ENCODE assay signal across 13 cellular contexts in the genomic region with DNA sequence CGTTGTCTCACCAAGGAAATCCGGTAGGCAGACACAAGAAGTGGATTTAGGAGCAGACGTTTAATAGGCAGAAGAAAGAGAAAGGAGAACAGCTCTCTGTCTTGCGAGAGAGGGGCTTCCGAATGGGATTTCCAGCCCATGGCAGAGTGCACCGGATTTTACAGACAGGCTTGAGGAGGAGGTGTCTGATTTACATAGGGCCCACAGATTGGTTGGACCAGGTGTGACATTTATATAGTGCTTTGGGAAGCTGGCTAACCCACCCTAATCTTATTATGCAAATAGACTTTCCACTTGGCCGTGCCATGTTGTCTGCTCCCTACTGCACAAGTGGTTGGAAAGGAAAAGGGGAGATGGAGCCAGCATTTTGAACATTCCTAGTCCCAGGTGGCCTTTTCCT. TPM values are rescaled to one million over a fixed set of nuclear protein-coding genes. Genes with fewer than 3 reads are reported as not detected.
DNase-seq lines count a peak whose midpoint lies in the region; ATAC-seq and TF ChIP-seq lines count a peak whose summit lies in the region.
"Had no signal": no experiment of that assay in that cellular context is flagged by ENCODE, and none has a peak within 500 bp of the region (broad histone marks: within the 10 kb centered on the region; RNA-seq: fewer than 3 reads in every experiment).

No MANE protein-coding gene starts in this region.

- TF ChIP-seq CTCF in osteoblast (IDR thresholded peaks at IDR 0.05; ENCODE audit: extremely low read depth, low read depth, low read length), result no peak
- no peak for TF ChIP-seq CTCF in colonic mucosa (IDR thresholded peaks at IDR 0.05)

- intact Hi-C loops in colonic mucosa (cut with DNase I), result no loop called here

- peak overlapping the region; percentile 69 for H3K4me2 ChIP-seq in osteoblast (ENCODE audit: insufficient read depth, low read length)

- H3K27ac ChIP-seq in osteoblast (ENCODE audit: low read depth, low read length), result no peak overlapping the region
- H3K27ac ChIP-seq in colonic mucosa, result no peak overlapping the region
- H3K27ac ChIP-seq: breast epithelium had no signal

- peak overlapping the region; percentile 70 for H2AFZ ChIP-seq in osteoblast (ENCODE audit: low read length)

- no peaks in the 10 kb centered on the region for H4K20me1 ChIP-seq in osteoblast (ENCODE audit: insufficient read depth, low read length)

- no peak overlapping the region for H3K9ac ChIP-seq in colonic mucosa (ENCODE audit: low read depth in 2 of 2, low read length in 2 of 2)

- H3K4me3 ChIP-seq in osteoblast (ENCODE audit: insufficient read depth, low read length) (peak overlapping the region; percentile 52), colonic mucosa (no peak overlapping the region)
- H3K4me3 ChIP-seq: breast epithelium had no signal

- H3K27me3 ChIP-seq in osteoblast (ENCODE audit: insufficient read depth, low read length), result no peaks in the 10 kb centered on the region
- no peaks in the 10 kb centered on the region for H3K27me3 ChIP-seq in colonic mucosa
- H3K27me3 ChIP-seq: breast epithelium had no signal

- H3K9me3 ChIP-seq in osteoblast (ENCODE audit: low read depth, low read length) (no peaks in the 10 kb centered on the region), colonic mucosa (no peaks in the 10 kb centered on the region)
- H3K9me3 ChIP-seq: breast epithelium had no signal

- H3K79me2 ChIP-seq in osteoblast (ENCODE audit: insufficient read depth, low read length), result no peaks in the 10 kb centered on the region

- in situ Hi-C loops in G401 (cut with HindIII; ENCODE audit: low sequenced_read_pairs), result no loop called here

- ATAC-seq in GM21737 (IDR thresholded peaks at IDR 0.05; ENCODE audit: unreplicated experiment), result no peak
- ATAC-seq: left lobe of liver had no signal

- no peaks in the 10 kb centered on the region for H3K36me3 ChIP-seq in osteoblast (ENCODE audit: insufficient read depth, low read length)
- H3K36me3 ChIP-seq in colonic mucosa, result no peaks in the 10 kb centered on the region
- H3K36me3 ChIP-seq: breast epithelium had no signal

- H3K4me1 ChIP-seq in osteoblast (ENCODE audit: insufficient read depth, low read length) (no peaks in the 10 kb centered on the region), colonic mucosa (no peaks in the 10 kb centered on the region)
- H3K4me1 ChIP-seq: breast epithelium had no signal

- DNase-seq in G401 (ENCODE audit: low spot score), result peak; percentile 77
- DNase-seq in NCI-H2227 (lab: John Stamatoyannopoulos, UW; ENCODE audit: unreplicated experiment), result peak; percentile 73
- DNase-seq in astrocyte of the hippocampus (ENCODE audit: low read depth, low spot score), result peak; percentile 29
- DNase-seq in osteoblast (ENCODE audit: insufficient read length, low spot score, missing footprints), result no peak
- DNase-seq in SKM-1 treated with dmso at 0.1 percent for 144 hours (lab: John Stamatoyannopoulos, UW; ENCODE audit: unreplicated experiment), result no peak
- DNase-seq in colonic mucosa, result no peak
- DNase-seq: activated CD4-positive, alpha-beta memory T cell treated with anti-CD3 and anti-CD28 coated beads, Interleukin-2, amount 10 ng/mL, durations not matched to agents 7 days and 5 days; activated naive CD4-positive, alpha-beta T cell; MV-4-11; small intestine had no signal

RNA-seq across cellular contexts. Expression of a gene that starts 57.8 kb away (rescaled TPM):
- total RNA-seq in G401 (2014; rRNA removed; shearing (Covaris generic)), result 13.4 and 20.5 TPM in 2 replicates
- total RNA-seq in osteoblast (26.8 and 28.0 TPM in 2 replicates), colonic mucosa (10 to 100 TPM; 17.8 to 31.4 TPM)

RNA-seq across cellular contexts. Expression of a gene that starts 58.2 kb away (rescaled TPM):
- 52.2 and 64.7 TPM in 2 replicates for total RNA-seq in G401 (2014; rRNA removed; shearing (Covaris generic))
- total RNA-seq in osteoblast (45.4 and 52.8 TPM in 2 replicates), colonic mucosa (10 to 100 TPM; 56.1 to 73.8 TPM)

Comparison
In these comparisons a context has a peak if more than half of its experiments do, and no peak if none do; other contexts are left out.
1. DNase-seq: peak in G401 (single experiment), NCI-H2227 (single experiment) and astrocyte of the hippocampus (single experiment); none in osteoblast (single experiment), SKM-1 treated with dmso at 0.1 percent for 144 hours (single experiment) and colonic mucosa (single experiment).